Comparison of ENCODE assay signal across 9 cellular contexts in the genomic region with DNA sequence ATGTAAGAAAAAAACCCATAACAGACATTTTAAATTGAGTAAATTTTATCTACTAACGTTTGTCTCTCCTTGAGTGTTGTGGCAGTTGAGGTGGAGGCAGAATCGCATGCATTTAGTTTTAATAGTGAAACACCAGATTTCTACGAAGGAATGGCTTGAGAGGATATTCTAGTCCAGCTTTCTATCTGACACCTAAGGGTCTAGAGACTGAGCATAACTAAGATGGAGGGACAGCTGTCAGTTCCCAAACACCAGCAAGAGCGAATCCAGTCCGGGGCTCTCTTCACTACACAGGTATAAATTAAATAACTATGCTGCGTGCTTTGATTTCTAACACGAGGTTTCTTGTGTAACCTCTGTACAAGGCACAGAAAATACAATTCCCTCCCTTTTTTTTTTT. TPM values are rescaled to one million over a fixed set of nuclear protein-coding genes. Genes with fewer than 3 reads are reported as not detected.
DNase-seq lines count a peak whose midpoint lies in the region; ATAC-seq, FAIRE-seq and TF ChIP-seq lines count a peak whose summit lies in the region.
"Had no signal": no experiment of that assay in that cellular context is flagged by ENCODE, and none has a peak within 500 bp of the region (broad histone marks: within the 10 kb centered on the region; RNA-seq: fewer than 3 reads in every experiment).

No MANE protein-coding gene starts in this region.

- 72 to 94% methylated on average over 4 of the region's 7 CpGs for WGBS in mesodermal cell (ENCODE audit: insufficient coverage in 2 of 2), 2 experiments

- no peak for FAIRE-seq in RCC 7860 (lab: Jason Lieb, UNC)

- no peak for TF ChIP-seq POLR2A in HCT116 (IDR thresholded peaks at IDR 0.05; ENCODE audit: borderline replicate concordance, extremely low read depth, insufficient read depth, insufficient read length)

- H3K9me3 Mint-ChIP-seq in activated naive CD8-positive, alpha-beta T cell treated with anti-CD3 and anti-CD28 coated beads, Interleukin-2, amount 10 ng/mL, durations not matched to agents 7 days and 5 days, result no peaks in the 10 kb centered on the region

- H3K9me3 ChIP-seq in HCT116 (ENCODE audit: control insufficient read depth in 1 of 2, insufficient read depth in 1 of 2, low read depth in 1 of 2, low read length in 2 of 2), result no peaks in the 10 kb centered on the region
- H3K9me3 ChIP-seq in mesodermal cell (ENCODE audit: control insufficient read depth, low read length), result no peaks in the 10 kb centered on the region
- H3K9me3 ChIP-seq: Peyer's patch had no signal

- peaks cover 17% of the 10 kb centered on the region; the same call in 1 of the 2 replicates for H4K20me1 ChIP-seq in HCT116 (ENCODE audit: insufficient read depth)

- no peaks in the 10 kb centered on the region for H3K36me3 ChIP-seq in HCT116 (ENCODE audit: control insufficient read depth in 1 of 2, insufficient read depth in 2 of 2, low read length in 2 of 2)
- H3K36me3 ChIP-seq in mesodermal cell (ENCODE audit: control insufficient read depth, insufficient read depth, low read length), result peaks cover 8% of the 10 kb centered on the region
- H3K36me3 ChIP-seq: Peyer's patch had no signal

- no peak for TF ChIP-seq CTCF in AG04449 (IDR thresholded peaks at IDR 0.05; ENCODE audit: insufficient read depth, low read length, missing control alignments)
- no peak for TF ChIP-seq CTCF in HCT116 (IDR thresholded peaks at IDR 0.05 in 2 of 3, conservative IDR thresholded peaks at IDR 0.05 in 1 of 3; ENCODE audit: borderline replicate concordance in 1 of 3, insufficient read depth in 1 of 3, low read depth in 2 of 3, low read length in 2 of 3)

- no TSS peak for BruUV-seq in HCT116 (replicated peaks; lab: Mats Ljungman, UMichigan)

- CTCF ChIA-PET in AG04449 (lab: Yijun Ruan, JAX), result no interaction called here
- CTCF ChIA-PET in HCT116 (lab: Charles Lee), result no interaction called here

- no peak for DNase-seq in AG04449 (ENCODE audit: low read depth, low spot score)
- no peak for DNase-seq in HCT116 (ENCODE audit: low read depth, low spot score)
- no peak for DNase-seq in activated naive CD8-positive, alpha-beta T cell treated with anti-CD3 and anti-CD28 coated beads, Interleukin-2, amount 10 ng/mL, durations not matched to agents 7 days and 5 days
- no peak for DNase-seq in RCC 7860 (ENCODE audit: low spot score)
- DNase-seq in stimulated activated naive CD4-positive, alpha-beta T cell treated with Interleukin-2 at 50 U/mL for 16 hours (lab: John Stamatoyannopoulos, UW), result no peak
- DNase-seq: Peyer's patch had no signal

- no peaks in the 10 kb centered on the region for H3K27me3 Mint-ChIP-seq in activated naive CD8-positive, alpha-beta T cell treated with anti-CD3 and anti-CD28 coated beads, Interleukin-2, amount 10 ng/mL, durations not matched to agents 7 days and 5 days

- no peak for ATAC-seq in HCT116
- no peak for ATAC-seq in activated naive CD8-positive, alpha-beta T cell treated with anti-CD3 and anti-CD28 coated beads, Interleukin-2, amount 10 ng/mL, durations not matched to agents 7 days and 5 days (ENCODE audit: low read depth)
- ATAC-seq in HG03442 (IDR thresholded peaks at IDR 0.05; ENCODE audit: unreplicated experiment), result no peak
- no peak for ATAC-seq in GM19035 (IDR thresholded peaks at IDR 0.05; ENCODE audit: unreplicated experiment)

- peaks cover 43% of the 10 kb centered on the region for H3K4me1 Mint-ChIP-seq in activated naive CD8-positive, alpha-beta T cell treated with anti-CD3 and anti-CD28 coated beads, Interleukin-2, amount 10 ng/mL, durations not matched to agents 7 days and 5 days

- no peaks in the 10 kb centered on the region for H3K9me2 ChIP-seq in HCT116 (ENCODE audit: insufficient read depth)

- RAD21 ChIA-PET in HCT116 (lab: Charles Lee; ENCODE audit: low non-redundant PET in 1 of 2, low total read pairs in 2 of 2, uncharacterized antibody in 2 of 2, unreplicated experiment in 2 of 2), result no interaction called here

- H3K4me3 ChIP-seq in AG04449 (ENCODE audit: low read depth, low read length), result peak overlapping the region; percentile 92
- H3K4me3 ChIP-seq in HCT116 (replicated peaks in 1 of 2; ENCODE audit: low read depth in 1 of 2, low read length in 2 of 2), result peak overlapping the region; percentile 95 to 97
- H3K4me3 ChIP-seq in mesodermal cell (ENCODE audit: extremely low read depth, insufficient read depth, low read length, poor library complexity, severe bottlenecking), result peak overlapping the region; percentile 71

- intact Hi-C loops in HCT116 (cut with micrococcal nuclease), result no loop called here

- no peak for TF ChIP-seq RAD21 in HCT116 (IDR thresholded peaks at IDR 0.05; ENCODE audit: low read depth)

- H3K4me1 ChIP-seq in HCT116 (ENCODE audit: control insufficient read depth in 1 of 2, insufficient read depth in 2 of 2, low read length in 2 of 2), result peaks cover 9 to 15% of the 10 kb centered on the region in 2 experiments; a peak in 2 of 4 replicates
- no peaks in the 10 kb centered on the region for H3K4me1 ChIP-seq in mesodermal cell (ENCODE audit: control insufficient read depth, insufficient read depth, low read length, poor library complexity, severe bottlenecking)

- peaks cover 88% of the 10 kb centered on the region for H3K79me2 ChIP-seq in HCT116 (ENCODE audit: insufficient read depth, low read length)

- peak overlapping the region; percentile 99 for H3K4me3 Mint-ChIP-seq in activated naive CD8-positive, alpha-beta T cell treated with anti-CD3 and anti-CD28 coated beads, Interleukin-2, amount 10 ng/mL, durations not matched to agents 7 days and 5 days

- H3K27ac ChIP-seq in HCT116 (ENCODE audit: low read depth, low read length) (peak overlapping the region; percentile 95; the same call in 1 of the 2 replicates), mesodermal cell (ENCODE audit: low read depth, low read length, severe bottlenecking) (no peak overlapping the region)

- POLR2A ChIA-PET in AG04449 (lab: Yijun Ruan, JAX), result no interaction called here
- POLR2A ChIA-PET in HCT116 (lab: Charles Lee), result no interaction called here
- POLR2A ChIA-PET in activated naive CD8-positive, alpha-beta T cell treated with anti-CD3 and anti-CD28 coated beads, Interleukin-2, amount 10 ng/mL, durations not matched to agents 7 days and 5 days (lab: Charles Lee), result no interaction called here

- H2AFZ ChIP-seq in HCT116 (ENCODE audit: low read depth, low read length, poor library complexity, severe bottlenecking), result no peak overlapping the region

- H3K27me3 ChIP-seq in HCT116 (ENCODE audit: insufficient read depth, low read length), result no peaks in the 10 kb centered on the region
- H3K27me3 ChIP-seq: Peyer's patch had no signal

- peaks cover 7% of the 10 kb centered on the region for H3K36me3 Mint-ChIP-seq in activated naive CD8-positive, alpha-beta T cell treated with anti-CD3 and anti-CD28 coated beads, Interleukin-2, amount 10 ng/mL, durations not matched to agents 7 days and 5 days

- peak overlapping the region; percentile 91 for H3K9ac ChIP-seq in HCT116 (ENCODE audit: low read length)

- peak overlapping the region; percentile 100 for H3K27ac Mint-ChIP-seq in activated naive CD8-positive, alpha-beta T cell treated with anti-CD3 and anti-CD28 coated beads, Interleukin-2, amount 10 ng/mL, durations not matched to agents 7 days and 5 days

- H3K4me2 ChIP-seq in HCT116 (ENCODE audit: low read length), result peak overlapping the region; percentile 81

TF ChIP-seq in HCT116, 20 proteins besides CTCF, POLR2A, EP300 and RAD21 (continues in another document):
- TF ChIP-seq CEBPB (IDR thresholded peaks at IDR 0.05; ENCODE audit: low read depth) (no peak), POLR2AphosphoS5 (IDR thresholded peaks at IDR 0.05; ENCODE audit: low read depth, low read length) (no peak)
- TF ChIP-seq, protein P1, sequence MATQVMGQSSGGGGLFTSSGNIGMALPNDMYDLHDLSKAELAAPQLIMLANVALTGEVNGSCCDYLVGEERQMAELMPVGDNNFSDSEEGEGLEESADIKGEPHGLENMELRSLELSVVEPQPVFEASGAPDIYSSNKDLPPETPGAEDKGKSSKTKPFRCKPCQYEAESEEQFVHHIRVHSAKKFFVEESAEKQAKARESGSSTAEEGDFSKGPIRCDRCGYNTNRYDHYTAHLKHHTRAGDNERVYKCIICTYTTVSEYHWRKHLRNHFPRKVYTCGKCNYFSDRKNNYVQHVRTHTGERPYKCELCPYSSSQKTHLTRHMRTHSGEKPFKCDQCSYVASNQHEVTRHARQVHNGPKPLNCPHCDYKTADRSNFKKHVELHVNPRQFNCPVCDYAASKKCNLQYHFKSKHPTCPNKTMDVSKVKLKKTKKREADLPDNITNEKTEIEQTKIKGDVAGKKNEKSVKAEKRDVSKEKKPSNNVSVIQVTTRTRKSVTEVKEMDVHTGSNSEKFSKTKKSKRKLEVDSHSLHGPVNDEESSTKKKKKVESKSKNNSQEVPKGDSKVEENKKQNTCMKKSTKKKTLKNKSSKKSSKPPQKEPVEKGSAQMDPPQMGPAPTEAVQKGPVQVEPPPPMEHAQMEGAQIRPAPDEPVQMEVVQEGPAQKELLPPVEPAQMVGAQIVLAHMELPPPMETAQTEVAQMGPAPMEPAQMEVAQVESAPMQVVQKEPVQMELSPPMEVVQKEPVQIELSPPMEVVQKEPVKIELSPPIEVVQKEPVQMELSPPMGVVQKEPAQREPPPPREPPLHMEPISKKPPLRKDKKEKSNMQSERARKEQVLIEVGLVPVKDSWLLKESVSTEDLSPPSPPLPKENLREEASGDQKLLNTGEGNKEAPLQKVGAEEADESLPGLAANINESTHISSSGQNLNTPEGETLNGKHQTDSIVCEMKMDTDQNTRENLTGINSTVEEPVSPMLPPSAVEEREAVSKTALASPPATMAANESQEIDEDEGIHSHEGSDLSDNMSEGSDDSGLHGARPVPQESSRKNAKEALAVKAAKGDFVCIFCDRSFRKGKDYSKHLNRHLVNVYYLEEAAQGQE (IDR thresholded peaks at IDR 0.05; ENCODE audit: low read depth), result no peak

RNA-seq across cellular contexts. Expression of a gene that starts 1.4 kb away (rescaled TPM):
- 32.9 TPM for total RNA-seq in HCT116 (2021; ENCODE audit: unreplicated experiment)
- polyA plus RNA-seq in HCT116 (2012), result 16.4 and 16.6 TPM in 2 replicates
- 10 to 100 TPM; 37.3 to 41.3 TPM for total RNA-seq in activated naive CD8-positive, alpha-beta T cell treated with anti-CD3 and anti-CD28 coated beads, Interleukin-2, amount 10 ng/mL, durations not matched to agents 7 days and 5 days
- 32.2 TPM for polyA plus RNA-seq in mesodermal cell (2013, experiment 1 of 2)
- polyA plus RNA-seq in mesodermal cell (2013, experiment 2 of 2), result 26.4 TPM

RNA-seq across cellular contexts. Expression of a gene that starts 1.9 kb away (rescaled TPM):
- total RNA-seq in HCT116 (2021; ENCODE audit: unreplicated experiment), result 16.0 TPM
- polyA plus RNA-seq in HCT116 (2012), result 9.5 and 10.6 TPM in 2 replicates
- total RNA-seq in activated naive CD8-positive, alpha-beta T cell treated with anti-CD3 and anti-CD28 coated beads, Interleukin-2, amount 10 ng/mL, durations not matched to agents 7 days and 5 days, result 10 to 100 TPM; 17.0 to 19.6 TPM
- polyA plus RNA-seq in mesodermal cell (2013, experiment 1 of 2), result 17.4 TPM
- polyA plus RNA-seq in mesodermal cell (2013, experiment 2 of 2), result 15.0 TPM
